Comparison of ENCODE assay signal across 20 cellular contexts in genomic region chr20:47788741-47789080, GRCh38.
"Had no signal": no experiment of that assay in that cellular context is flagged by ENCODE, and none has a peak within 500 bp of the region (broad histone marks: within the 10 kb centered on the region; RNA-seq: fewer than 3 reads in every experiment).

No MANE protein-coding gene starts in this region.

- H3K79me2 ChIP-seq: parathyroid adenoma had no signal

- H2AFZ ChIP-seq: parathyroid adenoma had no signal

- H3K4me3 ChIP-seq: coronary artery, prostate gland, right lobe of liver, spleen, tibial artery, upper lobe of right lung had no signal

- H3K9ac ChIP-seq: parathyroid adenoma had no signal

- H3K9me3 ChIP-seq: prostate gland, right lobe of liver, spleen, tibial artery, upper lobe of right lung had no signal

- H3K36me3 ChIP-seq: prostate gland, right lobe of liver, spleen, tibial artery, upper lobe of right lung had no signal

- ATAC-seq: foreskin keratinocyte; natural killer cell; right lobe of liver; stimulated activated memory B cell treated with anti-CD40 and anti-IgM and Interleukin-4, amounts not matched to agents 10 μg/mL and 1 μg/mL and 100 μg/mL, for 72 hours; upper lobe of right lung had no signal

- H3K27me3 ChIP-seq: foreskin keratinocyte, right lobe of liver, tibial artery had no signal

- H3K27ac ChIP-seq: coronary artery, parathyroid adenoma, prostate gland, right lobe of liver, spleen, tibial artery, upper lobe of right lung had no signal

- H3K27ac Mint-ChIP-seq: endodermal cell; mesothelial cell of epicardium; natural killer cell; stimulated activated memory B cell treated with anti-CD40 and anti-IgM and Interleukin-4, amounts not matched to agents 10 μg/mL and 1 μg/mL and 100 μg/mL, for 72 hours; stimulated activated naive CD8-positive, alpha-beta T cell treated with anti-CD3 and anti-CD28 coated beads, Interleukin-15, Interleukin-2, amounts not matched to agents 100 ng/mL and 50 ng/mL, for 24 hours had no signal

- H3K36me3 Mint-ChIP-seq: mesothelial cell of epicardium; natural killer cell; stimulated activated memory B cell treated with anti-CD40 and anti-IgM and Interleukin-4, amounts not matched to agents 10 μg/mL and 1 μg/mL and 100 μg/mL, for 72 hours had no signal

- H3K4me3 Mint-ChIP-seq: endodermal cell; mesothelial cell of epicardium; natural killer cell; stimulated activated memory B cell treated with anti-CD40 and anti-IgM and Interleukin-4, amounts not matched to agents 10 μg/mL and 1 μg/mL and 100 μg/mL, for 72 hours; stimulated activated naive CD8-positive, alpha-beta T cell treated with anti-CD3 and anti-CD28 coated beads, Interleukin-15, Interleukin-2, amounts not matched to agents 100 ng/mL and 50 ng/mL, for 24 hours had no signal

- DNase-seq: effector CD4-positive, alpha-beta T cell; endodermal cell; erythroblast; foreskin keratinocyte; kidney glomerular epithelial cell; natural killer cell; retina; right lobe of liver; spleen; stimulated activated CD4-positive, alpha-beta T cell treated with anti-CD3 and anti-CD28 coated beads, Interleukin-15, amount 100 ng/mL, for 24 hours; stimulated activated CD4-positive, alpha-beta T cell treated with anti-CD3 and anti-CD28 coated beads, Interleukin-1b, Interleukin-23, amount 100 ng/mL, for 48 hours; stimulated activated CD4-positive, alpha-beta T cell treated with anti-CD3 and anti-CD28 coated beads, Interleukin-4, amount 100 ng/mL, for 24 hours; tibial artery; upper lobe of right lung had no signal

- H3K9me3 Mint-ChIP-seq: endodermal cell; mesothelial cell of epicardium; natural killer cell; stimulated activated memory B cell treated with anti-CD40 and anti-IgM and Interleukin-4, amounts not matched to agents 10 μg/mL and 1 μg/mL and 100 μg/mL, for 72 hours; stimulated activated naive CD8-positive, alpha-beta T cell treated with anti-CD3 and anti-CD28 coated beads, Interleukin-15, Interleukin-2, amounts not matched to agents 100 ng/mL and 50 ng/mL, for 24 hours had no signal
